ENCODE assay signal across 8 cellular contexts in genomic region chr4:139301143-139301820, GRCh38. TPM values are rescaled to one million over a fixed set of nuclear protein-coding genes. Genes with fewer than 3 reads are reported as not detected.
A peak's percentile ranks its signal among the peaks of the same experiment; 100 is the strongest.
DNase-seq lines count a peak whose midpoint lies in the region; TF ChIP-seq lines count a peak whose summit lies in the region.

NAA15 (plus strand) TSS chr4:139301505; CDS start chr4:139301778, 273 bp downstream.

- H3K4me1 ChIP-seq in effector memory CD4-positive, alpha-beta T cell (ENCODE audit: control insufficient read depth, insufficient read depth, low read length, poor library complexity, severe bottlenecking), result peaks cover 6% of the 10 kb centered on the region

- H3K36me3 ChIP-seq in effector memory CD4-positive, alpha-beta T cell (ENCODE audit: control insufficient read depth, insufficient read depth, low read length), result no peaks in the 10 kb centered on the region

- no peaks in the 10 kb centered on the region for H3K9me3 ChIP-seq in effector memory CD4-positive, alpha-beta T cell (ENCODE audit: control insufficient read depth, low read length)

- TF ChIP-seq CTCF in GM20000 (IDR thresholded peaks at IDR 0.05; ENCODE audit: extremely low read depth, missing control alignments), result no peak

- peak; percentile 90 for DNase-seq in CMK (ENCODE audit: low read depth)
- peak; percentile 91 for DNase-seq in GM20000 (ENCODE audit: low spot score)
- DNase-seq in HT-29 (ENCODE audit: low spot score), result peak; percentile 97
- peak; percentile 96 to 97 for DNase-seq in NOMO-1 (lab: John Stamatoyannopoulos, UW; ENCODE audit: unreplicated experiment in 2 of 2)
- peak; percentile 96 to 97 (median 97) for DNase-seq in effector memory CD4-positive, alpha-beta T cell
- DNase-seq in medulla oblongata (ENCODE audit: extremely low spot score), result peak; percentile 98
- DNase-seq in stimulated activated CD8-positive, alpha-beta memory T cell treated with anti-CD3 and anti-CD28 coated beads, Interleukin-12 subunit alpha, Interleukin-12 subunit beta, amount 100 ng/mL, for 1 hour (ENCODE audit: low read depth), result peak; percentile 97

- H3K27me3 ChIP-seq in effector memory CD4-positive, alpha-beta T cell (replicated peaks; ENCODE audit: control insufficient read depth, insufficient read depth, low read length, poor library complexity, severe bottlenecking), result no peaks in the 10 kb centered on the region

- peak within 1 kb of the TSS; percentile 96 for H3K27ac ChIP-seq in effector memory CD4-positive, alpha-beta T cell (ENCODE audit: insufficient read depth, low read length, poor library complexity, severe bottlenecking)

- CTCF ChIA-PET in activated CD8-positive, alpha-beta memory T cell treated with anti-CD3 and anti-CD28 coated beads for 36 hours (lab: Charles Lee), result interaction anchor here (0.6 to 2.2 kb wide), 10 partner anchors 10 to 285 kb away, joined by 3 to 6 read pairs (median 4); partner anchors contain the start of genes NOCT and SETD7

- POLR2A ChIA-PET in activated CD8-positive, alpha-beta memory T cell treated with anti-CD3 and anti-CD28 coated beads for 36 hours (lab: Charles Lee), result interaction anchor here (0.5 to 3.7 kb wide), 7 partner anchors 30 to 218 kb away, joined by 4 to 22 read pairs (median 9); partner anchors contain the start of gene ELF2

- H3K4me3 ChIP-seq in effector memory CD4-positive, alpha-beta T cell (ENCODE audit: insufficient read depth, low read depth, low read length, poor library complexity, severe bottlenecking), result peak within 1 kb of the TSS; percentile 91

RNA-seq across cellular contexts. Expression of gene NAA15, which starts in this region (rescaled TPM):
- 18.2 and 19.1 TPM in 2 replicates for total RNA-seq in HT-29 (2014; rRNA removed; shearing (Covaris generic))
- total RNA-seq in activated CD8-positive, alpha-beta memory T cell treated with anti-CD3 and anti-CD28 coated beads for 36 hours, result 100 to 1,000 TPM; 117 to 128 TPM

Comparison
In these comparisons a context has a peak if more than half of its experiments do, and no peak if none do; other contexts are left out.
1. Peak in every context shown above with its lines: DNase-seq, H3K4me3 ChIP-seq and H3K27ac ChIP-seq.